In genomic region chr5:131984945-131985665, GRCh38 we compare ENCODE assay signal across 15 cellular contexts. TPM values are rescaled to one million over a fixed set of nuclear protein-coding genes. Genes with fewer than 3 reads are reported as not detected.
DNase-seq lines count a peak whose midpoint lies in the region; ATAC-seq and TF ChIP-seq lines count a peak whose summit lies in the region.
"Had no signal": no experiment of that assay in that cellular context is flagged by ENCODE, and none has a peak within 500 bp of the region (broad histone marks: within the 10 kb centered on the region; RNA-seq: fewer than 3 reads in every experiment).

No MANE protein-coding gene starts in this region.

- no peaks in the 10 kb centered on the region for H3K79me2 ChIP-seq in neural progenitor cell (ENCODE audit: low read depth)

- H3K36me3 Mint-ChIP-seq in activated T-cell treated with anti-CD3 and anti-CD28 coated beads, Interleukin-2, amount 50 U/mL, for 24 hours (ENCODE audit: low read depth), result peaks cover 4% of the 10 kb centered on the region
- H3K36me3 Mint-ChIP-seq in activated T-cell treated with anti-CD3 and anti-CD28 coated beads, Interleukin-2, amount 50 U/mL, for 72 hours (ENCODE audit: insufficient read depth in 2 of 2), result no peaks in the 10 kb centered on the region
- H3K36me3 Mint-ChIP-seq in neural progenitor cell, result no peaks in the 10 kb centered on the region

- H3K4me3 ChIP-seq in neural progenitor cell, result no peak overlapping the region
- no peak overlapping the region for H3K4me3 ChIP-seq in aorta (ENCODE audit: low read length in 2 of 2)

- no peaks in the 10 kb centered on the region for H3K27me3 ChIP-seq in neural progenitor cell
- H3K27me3 ChIP-seq in aorta (ENCODE audit: control insufficient read depth in 1 of 2, insufficient read depth in 2 of 2, low read length in 1 of 2), result no peaks in the 10 kb centered on the region

- H3K4me1 ChIP-seq in neural progenitor cell, result no peaks in the 10 kb centered on the region
- no peaks in the 10 kb centered on the region for H3K4me1 ChIP-seq in aorta (ENCODE audit: control insufficient read depth in 1 of 2, insufficient read depth in 2 of 2, low read length in 2 of 2)

- peaks cover 7% of the 10 kb centered on the region for H3K4me1 Mint-ChIP-seq in activated T-cell treated with anti-CD3 and anti-CD28 coated beads, Interleukin-2, amount 50 U/mL, for 24 hours (ENCODE audit: low read depth)
- H3K4me1 Mint-ChIP-seq in activated T-cell treated with anti-CD3 and anti-CD28 coated beads, Interleukin-2, amount 50 U/mL, for 72 hours (ENCODE audit: low read depth), result no peaks in the 10 kb centered on the region
- H3K4me1 Mint-ChIP-seq in neural progenitor cell, result peaks cover 8% of the 10 kb centered on the region

- no peak overlapping the region for H2AFZ ChIP-seq in neural progenitor cell (replicated peaks)

- no peaks in the 10 kb centered on the region for H3K9me3 ChIP-seq in neural progenitor cell (ENCODE audit: low read depth)
- H3K9me3 ChIP-seq in aorta (ENCODE audit: control insufficient read depth, low read length), result no peaks in the 10 kb centered on the region

- H3K4me3 Mint-ChIP-seq in activated T-cell treated with anti-CD3 and anti-CD28 coated beads, Interleukin-2, amount 50 U/mL, for 24 hours, result no peak overlapping the region
- H3K4me3 Mint-ChIP-seq in activated T-cell treated with anti-CD3 and anti-CD28 coated beads, Interleukin-2, amount 50 U/mL, for 72 hours, result no peak overlapping the region
- H3K4me3 Mint-ChIP-seq in neural progenitor cell, result no peak overlapping the region

- no peak overlapping the region for H3K27ac Mint-ChIP-seq in activated T-cell treated with anti-CD3 and anti-CD28 coated beads, Interleukin-2, amount 50 U/mL, for 24 hours
- no peak overlapping the region for H3K27ac Mint-ChIP-seq in activated T-cell treated with anti-CD3 and anti-CD28 coated beads, Interleukin-2, amount 50 U/mL, for 72 hours
- peak overlapping the region; percentile 88 for H3K27ac Mint-ChIP-seq in neural progenitor cell

- H3F3A ChIP-seq in neural progenitor cell (ENCODE audit: low read depth), result no peaks in the 10 kb centered on the region

- intact Hi-C loops in aorta (cut with DNase I), result no loop called here

- DNase-seq in activated T-cell treated with anti-CD3 and anti-CD28 coated beads, Interleukin-2, amount 50 U/mL, for 24 hours, result peak; percentile 8
- DNase-seq in activated T-cell treated with anti-CD3 and anti-CD28 coated beads, Interleukin-2, amount 50 U/mL, for 72 hours, result no peak
- DNase-seq in globus pallidus (ENCODE audit: low spot score) (peak; percentile 62), neural progenitor cell (ENCODE audit: low spot score) (no peak), aorta (peak; percentile 27 to 63), NCI-H187 (lab: John Stamatoyannopoulos, UW) (no peak), HK-2 (ENCODE audit: unreplicated experiment) (no peak)
- DNase-seq: 8988T, Kasumi-1, NCI-H2081, NCI-H524 treated with DMSO at 0.1 percent for 48 hours, OCI-M1, RPMI8226 had no signal

- H3K36me3 ChIP-seq in neural progenitor cell (no peaks in the 10 kb centered on the region), aorta (ENCODE audit: control insufficient read depth in 1 of 2, insufficient read depth in 2 of 2, low read length in 1 of 2) (no peaks in the 10 kb centered on the region)

- H3K9me3 Mint-ChIP-seq in activated T-cell treated with anti-CD3 and anti-CD28 coated beads, Interleukin-2, amount 50 U/mL, for 24 hours, result no peaks in the 10 kb centered on the region
- no peaks in the 10 kb centered on the region for H3K9me3 Mint-ChIP-seq in activated T-cell treated with anti-CD3 and anti-CD28 coated beads, Interleukin-2, amount 50 U/mL, for 72 hours
- H3K9me3 Mint-ChIP-seq in neural progenitor cell, result peaks cover 2% of the 10 kb centered on the region

- no peak for TF ChIP-seq CTCF in neural progenitor cell (IDR thresholded peaks at IDR 0.05)

- H3K27me3 Mint-ChIP-seq in activated T-cell treated with anti-CD3 and anti-CD28 coated beads, Interleukin-2, amount 50 U/mL, for 24 hours, result no peaks in the 10 kb centered on the region
- no peaks in the 10 kb centered on the region for H3K27me3 Mint-ChIP-seq in activated T-cell treated with anti-CD3 and anti-CD28 coated beads, Interleukin-2, amount 50 U/mL, for 72 hours (ENCODE audit: low read depth)
- peaks cover 6% of the 10 kb centered on the region for H3K27me3 Mint-ChIP-seq in neural progenitor cell (ENCODE audit: insufficient read depth, low read depth)

- no peaks in the 10 kb centered on the region for H4K20me1 ChIP-seq in neural progenitor cell (ENCODE audit: low read depth)

- H3K27ac ChIP-seq in neural progenitor cell (no peak overlapping the region), aorta (ENCODE audit: low read depth in 1 of 2, low read length in 2 of 2) (no peak overlapping the region)

- H3K9ac ChIP-seq in neural progenitor cell, result no peak overlapping the region

- H3K4me2 ChIP-seq in neural progenitor cell, result no peak overlapping the region

- whole genome bisulfite sequencing in aorta, 2 donors, result 96% methylated on average over 8 of the region's 8 CpGs

- ATAC-seq in activated T-cell treated with anti-CD3 and anti-CD28 coated beads, Interleukin-2, amount 50 U/mL, for 72 hours (replicated peaks in 1 of 2), result no peak
- no peak for ATAC-seq in aorta (ENCODE audit: low FRiP score)
- no peak for ATAC-seq in GM21737 (IDR thresholded peaks at IDR 0.05; ENCODE audit: unreplicated experiment)

RNA-seq across cellular contexts. Expression of gene ACSL6, which starts 26.4 kb away (rescaled TPM):
- total RNA-seq in activated T-cell treated with anti-CD3 and anti-CD28 coated beads, Interleukin-2, amount 50 U/mL, for 72 hours, result 1 to 10 TPM; 5.9 to 8.2 TPM
- total RNA-seq in neural progenitor cell (ENCODE audit: low replicate concordance), result not detected in 2 replicates
- total RNA-seq in aorta, result 1 to 10 TPM in 1 of 2 donors, under 1 TPM in 1; 0.42 to 2.3 TPM
- under 1 TPM; 0.03 to 0.13 TPM for polyA plus RNA-seq in aorta

RNA-seq across cellular contexts. Expression of gene MEIKIN, which starts 39.6 kb away (rescaled TPM):
- under 1 TPM in 1 of 2 donors, not detected in 1; 0.19 TPM for total RNA-seq in activated T-cell treated with anti-CD3 and anti-CD28 coated beads, Interleukin-2, amount 50 U/mL, for 72 hours
- not detected in 2 replicates for total RNA-seq in neural progenitor cell (ENCODE audit: low replicate concordance)
- 1 to 10 TPM; 1.2 to 3.4 TPM for total RNA-seq in aorta
- polyA plus RNA-seq in aorta, result not detected
- total RNA-seq: H1 had no signal
- polyA plus RNA-seq: H1 had no signal

Comparison
In these comparisons a context has a peak if more than half of its experiments do, and no peak if none do; other contexts are left out.
1. DNase-seq: peak in activated T-cell treated with anti-CD3 and anti-CD28 coated beads, Interleukin-2, amount 50 U/mL, for 24 hours (single experiment), globus pallidus (single experiment) and aorta (2 of 2); none in activated T-cell treated with anti-CD3 and anti-CD28 coated beads, Interleukin-2, amount 50 U/mL, for 72 hours (0 of 2), neural progenitor cell (single experiment), NCI-H187 (0 of 2) and HK-2 (single experiment).